Comparison of ENCODE assay signal across 33 cellular contexts in the genomic region with DNA sequence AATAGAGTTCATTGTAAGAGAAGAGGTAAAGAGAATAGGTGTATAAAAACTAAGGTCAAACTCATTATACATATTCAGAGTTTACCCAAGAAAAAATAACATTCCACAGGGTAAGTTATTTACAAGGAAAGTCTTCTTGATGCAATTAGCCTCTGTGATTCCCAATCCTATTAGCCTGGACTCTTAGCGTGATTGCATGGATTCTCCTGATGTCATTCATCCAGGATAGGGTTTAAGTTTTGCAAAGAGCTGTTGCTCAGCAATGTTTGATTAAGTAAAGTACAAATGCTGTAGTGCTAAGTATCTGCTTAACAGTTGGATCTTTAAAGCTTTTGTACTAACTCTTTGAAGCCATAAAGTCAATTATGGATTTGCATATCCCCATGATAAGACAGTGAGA.
"Had no signal": no experiment of that assay in that cellular context is flagged by ENCODE, and none has a peak within 500 bp of the region (broad histone marks: within the 10 kb centered on the region; RNA-seq: fewer than 3 reads in every experiment).

No MANE protein-coding gene starts in this region.

- DNase-seq: activated CD4-positive, alpha-beta T cell treated with anti-CD3 and anti-CD28 coated beads, Interleukin-2, amount 10 ng/mL, durations not matched to agents 24 days and 14 days; activated CD4-positive, alpha-beta T cell treated with anti-CD3 and anti-CD28 coated beads, Interleukin-2, amount 50 U/mL, for 4 hours; activated CD8-positive, alpha-beta T cell treated with anti-CD3 and anti-CD28 coated beads for 36 hours; activated effector memory CD4-positive, alpha-beta T cell treated with anti-CD3 and anti-CD28 coated beads, Interleukin-2, amount 50 U/mL, for 16 hours; activated naive CD4-positive, alpha-beta T cell treated with Interleukin-2 at 50 U/mL for 16 hours; activated naive CD8-positive, alpha-beta T cell treated with anti-CD3 and anti-CD28 coated beads, Interleukin-2, amount 10 ng/mL, durations not matched to agents 7 days and 5 days; activated T-cell treated with anti-CD3 and anti-CD28 coated beads, Interleukin-2, amount 50 U/mL, for 1 hour; activated T-cell treated with anti-CD3 and anti-CD28 coated beads, Interleukin-2, amount 50 U/mL, for 72 hours; amygdala; body of pancreas; Kasumi-1; KG1; MG63; NCI-H1048; NCI-H1105 treated with DMSO at 0.1 percent for 48 hours; NCI-H1436 treated with DMSO at 0.1 percent for 48 hours; NCI-H187; NCI-H2029 treated with DMSO at 0.1 percent for 48 hours; NCI-H2107; NCI-H2171 treated with DMSO at 0.1 percent for 48 hours; NCI-H226; NCI-H446 treated with DMSO at 0.1 percent for 48 hours; NCI-H524; NCI-H774; PC-3; Peyer's patch; RPMI8226; SHP77 treated with DMSO at 0.1 percent for 48 hours; SK-N-SH had no signal

- H3K27me3 ChIP-seq: ascending aorta, body of pancreas, breast epithelium, MG63, Peyer's patch, SJSA1 had no signal

- H3K27ac ChIP-seq: ascending aorta, body of pancreas, breast epithelium, Peyer's patch, SJSA1 had no signal

- H3K9ac ChIP-seq: SK-N-SH had no signal

- H3K36me3 ChIP-seq: ascending aorta, breast epithelium, MG63, Peyer's patch, SJSA1 had no signal

- H3K4me1 ChIP-seq: ascending aorta, body of pancreas, breast epithelium, Peyer's patch had no signal

- H3K4me2 ChIP-seq: SK-N-SH had no signal

- H3K4me3 ChIP-seq: ascending aorta, body of pancreas, breast epithelium, MG63, Peyer's patch, SJSA1 had no signal

- H3K9me3 ChIP-seq: ascending aorta, body of pancreas, MG63, Peyer's patch, SJSA1, SK-N-SH had no signal

- ATAC-seq: activated CD8-positive, alpha-beta T cell treated with anti-CD3 and anti-CD28 coated beads for 36 hours; activated T-cell treated with anti-CD3 and anti-CD28 coated beads, Interleukin-2, amount 50 U/mL, for 72 hours; activated T-helper 17 cell treated with anti-CD3 and anti-CD28 coated beads, Interleukin-2, amount 50 U/mL, for 72 hours; body of pancreas; PC-3 had no signal
